ENCODE assay signal across 19 cellular contexts in genomic region chr19:45168767-45169351, GRCh38. TPM values are rescaled to one million over a fixed set of nuclear protein-coding genes. Genes with fewer than 3 reads are reported as not detected.
DNase-seq lines count a peak whose midpoint lies in the region; ATAC-seq and TF ChIP-seq lines count a peak whose summit lies in the region.
"Had no signal": no experiment of that assay in that cellular context is flagged by ENCODE, and none has a peak within 500 bp of the region (broad histone marks: within the 10 kb centered on the region; RNA-seq: fewer than 3 reads in every experiment).

No MANE protein-coding gene starts in this region.

- H3K9me3 ChIP-seq in RWPE2 (ENCODE audit: severe bottlenecking) (no peaks in the 10 kb centered on the region), body of pancreas (no peaks in the 10 kb centered on the region), aorta (ENCODE audit: control insufficient read depth, low read length) (no peaks in the 10 kb centered on the region)
- H3K9me3 ChIP-seq: tibial nerve had no signal

- H3K4me3 Mint-ChIP-seq in activated CD8-positive, alpha-beta T cell treated with anti-CD3 and anti-CD28 coated beads, Interleukin-2, amount 10 ng/mL, durations not matched to agents 7 days and 5 days, result no peak overlapping the region
- no peak overlapping the region for H3K4me3 Mint-ChIP-seq in activated CD8-positive, alpha-beta T cell treated with anti-CD3 and anti-CD28 coated beads for 36 hours
- H3K4me3 Mint-ChIP-seq: IgD-negative memory B cell had no signal

- no peak for ATAC-seq in activated CD8-positive, alpha-beta T cell treated with anti-CD3 and anti-CD28 coated beads, Interleukin-2, amount 10 ng/mL, durations not matched to agents 7 days and 5 days
- no peak for ATAC-seq in activated CD8-positive, alpha-beta T cell treated with anti-CD3 and anti-CD28 coated beads for 36 hours
- ATAC-seq in RWPE2 (ENCODE audit: low read depth) (no peak), body of pancreas (no peak), aorta (ENCODE audit: low FRiP score) (no peak)
- ATAC-seq: activated CD4-positive, CD25-positive, alpha-beta regulatory T cell treated with anti-CD3 and anti-CD28 coated beads, Interleukin-2, amount 50 U/mL, for 24 hours; Panc1 had no signal

- H3K4me3 ChIP-seq in RWPE2 (ENCODE audit: severe bottlenecking) (no peak overlapping the region), body of pancreas (no peak overlapping the region), aorta (ENCODE audit: low read length in 2 of 2) (no peak overlapping the region)
- H3K4me3 ChIP-seq: tibial nerve had no signal

- H3K27me3 Mint-ChIP-seq in activated CD8-positive, alpha-beta T cell treated with anti-CD3 and anti-CD28 coated beads, Interleukin-2, amount 10 ng/mL, durations not matched to agents 7 days and 5 days (ENCODE audit: low read depth), result no peaks in the 10 kb centered on the region
- H3K27me3 Mint-ChIP-seq in activated CD8-positive, alpha-beta T cell treated with anti-CD3 and anti-CD28 coated beads for 36 hours, result no peaks in the 10 kb centered on the region

- H3K4me1 Mint-ChIP-seq in activated CD8-positive, alpha-beta T cell treated with anti-CD3 and anti-CD28 coated beads, Interleukin-2, amount 10 ng/mL, durations not matched to agents 7 days and 5 days (ENCODE audit: low read depth), result peaks cover 73% of the 10 kb centered on the region
- H3K4me1 Mint-ChIP-seq in activated CD8-positive, alpha-beta T cell treated with anti-CD3 and anti-CD28 coated beads for 36 hours (ENCODE audit: low read depth), result peaks cover 34% of the 10 kb centered on the region

- no peak for TF ChIP-seq POLR2A in body of pancreas (IDR thresholded peaks at IDR 0.05)

- no peaks in the 10 kb centered on the region for H3K36me3 ChIP-seq in RWPE2 (ENCODE audit: low read depth)
- no peaks in the 10 kb centered on the region for H3K36me3 ChIP-seq in body of pancreas (replicated peaks in 1 of 2; ENCODE audit: insufficient read depth in 1 of 2, low read depth in 2 of 2)
- H3K36me3 ChIP-seq in aorta (ENCODE audit: control insufficient read depth in 1 of 2, insufficient read depth in 2 of 2, low read length in 1 of 2), result no peaks in the 10 kb centered on the region
- H3K36me3 ChIP-seq: tibial nerve had no signal

- peak overlapping the region; percentile 70 for H3K27ac Mint-ChIP-seq in activated CD8-positive, alpha-beta T cell treated with anti-CD3 and anti-CD28 coated beads, Interleukin-2, amount 10 ng/mL, durations not matched to agents 7 days and 5 days
- H3K27ac Mint-ChIP-seq in activated CD8-positive, alpha-beta T cell treated with anti-CD3 and anti-CD28 coated beads for 36 hours, result no peak overlapping the region
- H3K27ac Mint-ChIP-seq: IgD-negative memory B cell had no signal

- POLR2A ChIA-PET in activated CD8-positive, alpha-beta T cell treated with anti-CD3 and anti-CD28 coated beads, Interleukin-2, amount 10 ng/mL, durations not matched to agents 7 days and 5 days (lab: Charles Lee), result interaction anchor here (1.5 kb wide), 1 partner anchor 9 kb away, joined by 4 read pairs; the partner anchor contains the start of gene TRAPPC6A
- POLR2A ChIA-PET in activated CD8-positive, alpha-beta T cell treated with anti-CD3 and anti-CD28 coated beads for 36 hours (lab: Charles Lee), result no interaction called here

- H3K9me3 Mint-ChIP-seq in activated CD8-positive, alpha-beta T cell treated with anti-CD3 and anti-CD28 coated beads, Interleukin-2, amount 10 ng/mL, durations not matched to agents 7 days and 5 days (ENCODE audit: insufficient read depth), result no peaks in the 10 kb centered on the region
- H3K9me3 Mint-ChIP-seq in activated CD8-positive, alpha-beta T cell treated with anti-CD3 and anti-CD28 coated beads for 36 hours, result no peaks in the 10 kb centered on the region
- H3K9me3 Mint-ChIP-seq: IgD-negative memory B cell had no signal

- H3K4me1 ChIP-seq in RWPE2 (ENCODE audit: insufficient read depth, poor library complexity, severe bottlenecking) (peaks cover 7% of the 10 kb centered on the region), body of pancreas (no peaks in the 10 kb centered on the region), aorta (ENCODE audit: control insufficient read depth in 1 of 2, insufficient read depth in 2 of 2, low read length in 2 of 2) (no peaks in the 10 kb centered on the region)

- no peak for TF ChIP-seq CTCF in activated CD8-positive, alpha-beta T cell treated with anti-CD3 and anti-CD28 coated beads for 36 hours (IDR thresholded peaks at IDR 0.05)
- TF ChIP-seq CTCF in RWPE2 (IDR thresholded peaks at IDR 0.05; ENCODE audit: poor library complexity, severe bottlenecking), result no peak
- no peak for TF ChIP-seq CTCF in body of pancreas (IDR thresholded peaks at IDR 0.05)

- intact Hi-C loops in activated CD8-positive, alpha-beta T cell treated with anti-CD3 and anti-CD28 coated beads for 36 hours (cut with micrococcal nuclease), result no loop called here
- intact Hi-C loops in body of pancreas (cut with DNase I), result no loop called here
- intact Hi-C loops in aorta (cut with DNase I), result no loop called here

- no peak for DNase-seq in activated CD8-positive, alpha-beta T cell treated with anti-CD3 and anti-CD28 coated beads, Interleukin-2, amount 10 ng/mL, durations not matched to agents 7 days and 5 days
- no peak for DNase-seq in activated CD8-positive, alpha-beta T cell treated with anti-CD3 and anti-CD28 coated beads for 36 hours
- DNase-seq in MV-4-11 (lab: John Stamatoyannopoulos, UW), result peak; percentile 62
- DNase-seq in RWPE2 (ENCODE audit: low spot score), result peak; percentile 50
- peak; percentile 46 for DNase-seq in islet precursor cell
- no peak for DNase-seq in body of pancreas
- DNase-seq in EL, result no peak
- no peak for DNase-seq in aorta
- DNase-seq: activated gamma-delta T cell; amygdala; cerebellar nuclear complex; effector memory CD4-positive, alpha-beta T cell; kidney glomerular epithelial cell; NCI-H524 treated with DMSO at 0.1 percent for 48 hours had no signal

- H3K27ac ChIP-seq in RWPE2 (ENCODE audit: poor library complexity, severe bottlenecking), result no peak overlapping the region
- H3K27ac ChIP-seq in body of pancreas, result no peak overlapping the region
- no peak overlapping the region for H3K27ac ChIP-seq in aorta (ENCODE audit: low read depth in 1 of 2, low read length in 2 of 2)
- H3K27ac ChIP-seq: tibial nerve had no signal

- CTCF ChIA-PET in activated CD8-positive, alpha-beta T cell treated with anti-CD3 and anti-CD28 coated beads, Interleukin-2, amount 10 ng/mL, durations not matched to agents 7 days and 5 days (lab: Charles Lee), result no interaction called here
- CTCF ChIA-PET in activated CD8-positive, alpha-beta T cell treated with anti-CD3 and anti-CD28 coated beads for 36 hours (lab: Charles Lee), result interaction anchor here (1.3 kb wide), 1 partner anchor 9 kb away, joined by 3 read pairs; the partner anchor contains the start of genes BLOC1S3 and TRAPPC6A

- H3K27me3 ChIP-seq in RWPE2 (ENCODE audit: insufficient read depth, poor library complexity, severe bottlenecking), result no peaks in the 10 kb centered on the region
- no peaks in the 10 kb centered on the region for H3K27me3 ChIP-seq in body of pancreas
- H3K27me3 ChIP-seq in aorta (ENCODE audit: control insufficient read depth in 1 of 2, insufficient read depth in 2 of 2, low read length in 1 of 2), result no peaks in the 10 kb centered on the region
- H3K27me3 ChIP-seq: tibial nerve had no signal

- H3K36me3 Mint-ChIP-seq in activated CD8-positive, alpha-beta T cell treated with anti-CD3 and anti-CD28 coated beads, Interleukin-2, amount 10 ng/mL, durations not matched to agents 7 days and 5 days (ENCODE audit: low read depth), result no peaks in the 10 kb centered on the region
- H3K36me3 Mint-ChIP-seq in activated CD8-positive, alpha-beta T cell treated with anti-CD3 and anti-CD28 coated beads for 36 hours (ENCODE audit: low read depth), result no peaks in the 10 kb centered on the region

- 86 to 88% methylated on average over 8 to 16 of the region's 16 CpGs for WGBS in body of pancreas, 2 donors
- WGBS in aorta, 2 donors, result 90 to 91% methylated on average over 16 of the region's 16 CpGs

RNA-seq across cellular contexts. Expression of gene NKPD1, which starts 8.1 kb away (rescaled TPM):
- under 1 TPM; 0.16 to 0.24 TPM for total RNA-seq in activated CD8-positive, alpha-beta T cell treated with anti-CD3 and anti-CD28 coated beads, Interleukin-2, amount 10 ng/mL, durations not matched to agents 7 days and 5 days
- under 1 TPM; 0.07 to 0.16 TPM for total RNA-seq in activated CD8-positive, alpha-beta T cell treated with anti-CD3 and anti-CD28 coated beads for 36 hours
- total RNA-seq in body of pancreas (not detected), aorta (not detected)
- polyA plus RNA-seq in aorta, result under 1 TPM in 1 of 2 donors, not detected in 1; 0.05 TPM
- total RNA-seq: mesenteric fat pad had no signal
- polyA plus RNA-seq: IgD-negative memory B cell had no signal

RNA-seq across cellular contexts. Expression of gene TRAPPC6A, which starts 9.2 kb away (rescaled TPM):
- total RNA-seq in activated CD8-positive, alpha-beta T cell treated with anti-CD3 and anti-CD28 coated beads, Interleukin-2, amount 10 ng/mL, durations not matched to agents 7 days and 5 days, result 10 to 100 TPM; 54.0 to 55.5 TPM
- 10 to 100 TPM; 27.3 to 28.8 TPM for total RNA-seq in activated CD8-positive, alpha-beta T cell treated with anti-CD3 and anti-CD28 coated beads for 36 hours
- 1 to 10 TPM in 1 of 2 donors, not detected in 1; 8.3 TPM for total RNA-seq in body of pancreas
- total RNA-seq in aorta, result 10 to 100 TPM in 1 of 2 donors, 1 to 10 TPM in 1; 9.5 to 13.6 TPM
- 10 to 100 TPM; 16.5 to 17.0 TPM for polyA plus RNA-seq in aorta

RNA-seq across cellular contexts. Expression of gene BLOC1S3, which starts 9.7 kb away (rescaled TPM):
- total RNA-seq in activated CD8-positive, alpha-beta T cell treated with anti-CD3 and anti-CD28 coated beads, Interleukin-2, amount 10 ng/mL, durations not matched to agents 7 days and 5 days, result 10 to 100 TPM; 16.0 to 16.7 TPM
- total RNA-seq in activated CD8-positive, alpha-beta T cell treated with anti-CD3 and anti-CD28 coated beads for 36 hours, result 10 to 100 TPM in 1 of 2 experiments, 1 to 10 TPM in 1; 8.9 to 10.8 TPM
- total RNA-seq in body of pancreas (10 to 100 TPM in 1 of 2 donors, 1 to 10 TPM in 1; 4.9 to 12.5 TPM), aorta (10 to 100 TPM in 1 of 2 donors, 1 to 10 TPM in 1; 7.5 to 12.2 TPM)
- 1 to 10 TPM; 2.9 to 5.3 TPM for polyA plus RNA-seq in aorta

Comparison
In these comparisons a context has a peak if more than half of its experiments do, and no peak if none do; other contexts are left out.
1. DNase-seq: peak in MV-4-11 (single experiment), RWPE2 (single experiment) and islet precursor cell (single experiment); none in activated CD8-positive, alpha-beta T cell treated with anti-CD3 and anti-CD28 coated beads, Interleukin-2, amount 10 ng/mL, durations not matched to agents 7 days and 5 days (single experiment), activated CD8-positive, alpha-beta T cell treated with anti-CD3 and anti-CD28 coated beads for 36 hours (single experiment), body of pancreas (0 of 4), EL (single experiment) and aorta (0 of 2).